In genomic region chr7:1007901-1008300, GRCh38 we compare ENCODE assay signal across 15 cellular contexts. TPM values are rescaled to one million over a fixed set of nuclear protein-coding genes. Genes with fewer than 3 reads are reported as not detected.
DNase-seq lines count a peak whose midpoint lies in the region; ATAC-seq and TF ChIP-seq lines count a peak whose summit lies in the region.
"Had no signal": no experiment of that assay in that cellular context is flagged by ENCODE, and none has a peak within 500 bp of the region (broad histone marks: within the 10 kb centered on the region; RNA-seq: fewer than 3 reads in every experiment).

No MANE protein-coding gene starts in this region.

- ATAC-seq in stimulated activated naive CD8-positive, alpha-beta T cell treated with anti-CD3 and anti-CD28 coated beads, Interleukin-15, amount 100 ng/mL, for 72 hours: peak; percentile 13
- ATAC-seq in stimulated activated naive CD8-positive, alpha-beta T cell treated with anti-CD3 and anti-CD28 coated beads, Interleukin-15, Interleukin-2, amounts not matched to agents 100 U/mL and 50 U/mL, for 24 hours: no peak
- peak; percentile 96 for ATAC-seq in left colon
- no peak for ATAC-seq in GM19023 (IDR thresholded peaks at IDR 0.05; ENCODE audit: unreplicated experiment)

- intact Hi-C loops in left colon (cut with DNase I, micrococcal nuclease): no loop called here

- TF ChIP-seq CTCF in RWPE1 (conservative IDR thresholded peaks at IDR 0.05; ENCODE audit: low read depth): no peak

- CTCF ChIA-PET in RWPE1 (lab: Yijun Ruan, JAX): no interaction called here

- H3K4me3 Mint-ChIP-seq in stimulated activated naive CD8-positive, alpha-beta T cell treated with anti-CD3 and anti-CD28 coated beads, Interleukin-15, amount 100 ng/mL, for 72 hours: no peak overlapping the region

- H3K4me1 Mint-ChIP-seq in stimulated activated naive CD8-positive, alpha-beta T cell treated with anti-CD3 and anti-CD28 coated beads, Interleukin-15, amount 100 ng/mL, for 72 hours: peaks cover 15% of the 10 kb centered on the region

- POLR2A ChIA-PET in RWPE1 (lab: Yijun Ruan, JAX; ENCODE audit: low non-redundant PET): no interaction called here

- peak overlapping the region; percentile 24; the same call in 1 of the 2 replicates for H3K27ac ChIP-seq in RWPE1
- H3K27ac ChIP-seq: C4-2B, GM23248, HL-60 had no signal

- DNase-seq in stimulated activated naive CD8-positive, alpha-beta T cell treated with anti-CD3 and anti-CD28 coated beads, Interleukin-15, amount 100 ng/mL, for 72 hours: no peak
- no peak for DNase-seq in stimulated activated naive CD8-positive, alpha-beta T cell treated with anti-CD3 and anti-CD28 coated beads, Interleukin-15, Interleukin-2, amounts not matched to agents 100 U/mL and 50 U/mL, for 24 hours
- no peak for DNase-seq in RWPE1 (ENCODE audit: low spot score)
- DNase-seq in left colon: peak; percentile 64 to 85
- no peak for DNase-seq in NCI-H2029 treated with DMSO at 0.1 percent for 48 hours (lab: John Stamatoyannopoulos, UW)
- DNase-seq in NCI-H345 treated with DMSO at 0.1 percent for 48 hours (lab: John Stamatoyannopoulos, UW; ENCODE audit: unreplicated experiment): no peak
- no peak for DNase-seq in activated CD4-positive, alpha-beta T cell treated with anti-CD3 and anti-CD28 coated beads, Interleukin-2, amount 50 U/mL, for 48 hours
- DNase-seq: GM23248, HCEC 1CT, NCI-H187 treated with DMSO at 0.1 percent for 48 hours, NCI-H2171, SHP77 treated with DMSO at 0.1 percent for 48 hours had no signal

- H3K27ac Mint-ChIP-seq in stimulated activated naive CD8-positive, alpha-beta T cell treated with anti-CD3 and anti-CD28 coated beads, Interleukin-15, amount 100 ng/mL, for 72 hours: no peak overlapping the region

- H3K27me3 Mint-ChIP-seq in stimulated activated naive CD8-positive, alpha-beta T cell treated with anti-CD3 and anti-CD28 coated beads, Interleukin-15, amount 100 ng/mL, for 72 hours: no peaks in the 10 kb centered on the region

- H3K9me3 Mint-ChIP-seq in stimulated activated naive CD8-positive, alpha-beta T cell treated with anti-CD3 and anti-CD28 coated beads, Interleukin-15, amount 100 ng/mL, for 72 hours: no peaks in the 10 kb centered on the region

RNA-seq across cellular contexts. Expression of gene CYP2W1, which starts 24.9 kb away (rescaled TPM):
- total RNA-seq in left colon: 1 to 10 TPM; 1.2 to 3.6 TPM
- total RNA-seq: GM23248 had no signal

RNA-seq across cellular contexts. Expression of gene COX19, which starts 32.6 kb away (rescaled TPM):
- 10 to 100 TPM; 13.5 to 15.2 TPM for total RNA-seq in left colon

RNA-seq across cellular contexts. Expression of gene GPR146, which starts 36.4 kb away (rescaled TPM):
- 1 to 10 TPM; 4.0 to 7.4 TPM for total RNA-seq in left colon

RNA-seq across cellular contexts. Expression of gene ADAP1, which starts 53.4 kb away (rescaled TPM):
- total RNA-seq in left colon: 100 to 1,000 TPM; 147 to 166 TPM

Comparison
In these comparisons a context has a peak if more than half of its experiments do, and no peak if none do; other contexts are left out.
1. ATAC-seq: peak in stimulated activated naive CD8-positive, alpha-beta T cell treated with anti-CD3 and anti-CD28 coated beads, Interleukin-15, amount 100 ng/mL, for 72 hours (single experiment) and left colon (single experiment); none in stimulated activated naive CD8-positive, alpha-beta T cell treated with anti-CD3 and anti-CD28 coated beads, Interleukin-15, Interleukin-2, amounts not matched to agents 100 U/mL and 50 U/mL, for 24 hours (single experiment) and GM19023 (single experiment).
2. DNase-seq: peak in left colon (2 of 2); none in stimulated activated naive CD8-positive, alpha-beta T cell treated with anti-CD3 and anti-CD28 coated beads, Interleukin-15, amount 100 ng/mL, for 72 hours (0 of 2), stimulated activated naive CD8-positive, alpha-beta T cell treated with anti-CD3 and anti-CD28 coated beads, Interleukin-15, Interleukin-2, amounts not matched to agents 100 U/mL and 50 U/mL, for 24 hours (single experiment), RWPE1 (single experiment), NCI-H2029 treated with DMSO at 0.1 percent for 48 hours (single experiment), NCI-H345 treated with DMSO at 0.1 percent for 48 hours (single experiment) and activated CD4-positive, alpha-beta T cell treated with anti-CD3 and anti-CD28 coated beads, Interleukin-2, amount 50 U/mL, for 48 hours (0 of 2).